1 cellular context compared by ENCODE assay signal in genomic region chr5:102223542-102224444, GRCh38.
TF ChIP-seq lines count a peak whose summit lies in the region.

No MANE protein-coding gene starts in this region.

TF ChIP-seq in HepG2, 621 proteins besides CTCF, POLR2A, EP300 and RAD21 (continued from another document):
- TF ChIP-seq, protein P1, sequence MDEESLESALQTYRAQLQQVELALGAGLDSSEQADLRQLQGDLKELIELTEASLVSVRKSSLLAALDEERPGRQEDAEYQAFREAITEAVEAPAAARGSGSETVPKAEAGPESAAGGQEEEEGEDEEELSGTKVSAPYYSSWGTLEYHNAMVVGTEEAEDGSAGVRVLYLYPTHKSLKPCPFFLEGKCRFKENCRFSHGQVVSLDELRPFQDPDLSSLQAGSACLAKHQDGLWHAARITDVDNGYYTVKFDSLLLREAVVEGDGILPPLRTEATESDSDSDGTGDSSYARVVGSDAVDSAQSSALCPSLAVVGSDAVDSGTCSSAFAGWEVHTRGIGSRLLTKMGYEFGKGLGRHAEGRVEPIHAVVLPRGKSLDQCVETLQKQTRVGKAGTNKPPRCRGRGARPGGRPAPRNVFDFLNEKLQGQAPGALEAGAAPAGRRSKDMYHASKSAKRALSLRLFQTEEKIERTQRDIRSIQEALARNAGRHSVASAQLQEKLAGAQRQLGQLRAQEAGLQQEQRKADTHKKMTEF (CRISPR knock-in tag; IDR thresholded peaks at IDR 0.05): 0 out of 2 replicates have a peak, but pooled peaks have one; percentile 23
- TF ChIP-seq SNAPC2 (CRISPR knock-in tag; IDR thresholded peaks at IDR 0.05): no peak
- no peak for TF ChIP-seq ZNF335 (CRISPR knock-in tag; IDR thresholded peaks at IDR 0.05)
- TF ChIP-seq MLX (CRISPR knock-in tag; IDR thresholded peaks at IDR 0.05): no peak
- no peak for TF ChIP-seq CAMTA2 (CRISPR knock-in tag; IDR thresholded peaks at IDR 0.05; ENCODE audit: borderline replicate concordance)
